ENCODE assay signal across 16 cellular contexts in genomic region chr2:165018207-165018606, GRCh38.
A peak's percentile ranks its signal among the peaks of the same experiment; 100 is the strongest.
DNase-seq lines count a peak whose midpoint lies in the region; ATAC-seq lines count a peak whose summit lies in the region.
"Had no signal": no experiment of that assay in that cellular context is flagged by ENCODE, and none has a peak within 500 bp of the region (broad histone marks: within the 10 kb centered on the region; RNA-seq: fewer than 3 reads in every experiment).

No MANE protein-coding gene starts in this region.

- H3K36me3 Mint-ChIP-seq in stimulated activated effector memory CD8-positive, alpha-beta T cell treated with anti-CD3 and anti-CD28 coated beads, Interleukin-12 subunit alpha, Interleukin-12 subunit beta, amount 100 ng/mL, for 72 hours = no peaks in the 10 kb centered on the region
- H3K36me3 Mint-ChIP-seq in activated T-helper 17 cell treated with anti-CD3 and anti-CD28 coated beads, Interleukin-2, amount 50 U/mL, for 72 hours (ENCODE audit: low read depth) = no peaks in the 10 kb centered on the region

- peak; percentile 18 for DNase-seq in LHCN-M2 (ENCODE audit: low read depth)
- DNase-seq in SK-N-DZ (ENCODE audit: low spot score) = peak; percentile 55
- DNase-seq in iris pigment epithelial cell (ENCODE audit: low read depth) = peak; percentile 5
- no peak for DNase-seq in stimulated activated CD4-positive, alpha-beta T cell treated with anti-CD3 and anti-CD28 coated beads, Interleukin-4, amount 100 ng/mL, for 4 hours
- no peak for DNase-seq in stimulated activated effector memory CD8-positive, alpha-beta T cell treated with anti-CD3 and anti-CD28 coated beads, Interleukin-12 subunit alpha, Interleukin-12 subunit beta, amount 100 ng/mL, for 72 hours (ENCODE audit: low spot score in 2 of 2)
- DNase-seq: activated CD4-positive, alpha-beta T cell treated with anti-CD3 and anti-CD28 coated beads, Interleukin-2, amount 50 U/mL, for 4 hours; activated effector memory CD4-positive, alpha-beta T cell treated with anti-CD3 and anti-CD28 coated beads, Interleukin-2, amount 50 U/mL, for 16 hours; DMS153; KG1; NCI-H2081 treated with DMSO at 0.1 percent for 48 hours; stimulated activated CD8-positive, alpha-beta memory T cell treated with anti-CD3 and anti-CD28 coated beads, Interleukin-4, amount 100 ng/mL, for 48 hours had no signal

- no peaks in the 10 kb centered on the region for H3K4me1 Mint-ChIP-seq in stimulated activated effector memory CD8-positive, alpha-beta T cell treated with anti-CD3 and anti-CD28 coated beads, Interleukin-12 subunit alpha, Interleukin-12 subunit beta, amount 100 ng/mL, for 72 hours
- H3K4me1 Mint-ChIP-seq in activated T-helper 17 cell treated with anti-CD3 and anti-CD28 coated beads, Interleukin-2, amount 50 U/mL, for 72 hours = no peaks in the 10 kb centered on the region

- H3K36me3 ChIP-seq in ACC112 (ENCODE audit: insufficient read depth, low read length) = no peaks in the 10 kb centered on the region

- peaks cover 14% of the 10 kb centered on the region for H3K27me3 Mint-ChIP-seq in activated T-helper 17 cell treated with anti-CD3 and anti-CD28 coated beads, Interleukin-2, amount 50 U/mL, for 72 hours

- no peak overlapping the region for H3K4me3 ChIP-seq in ACC112 (ENCODE audit: low read depth, low read length)
- H3K4me3 ChIP-seq: hepatocyte had no signal

- H3K9me3 Mint-ChIP-seq in stimulated activated effector memory CD8-positive, alpha-beta T cell treated with anti-CD3 and anti-CD28 coated beads, Interleukin-12 subunit alpha, Interleukin-12 subunit beta, amount 100 ng/mL, for 72 hours = peaks cover 5% of the 10 kb centered on the region
- H3K9me3 Mint-ChIP-seq in activated T-helper 17 cell treated with anti-CD3 and anti-CD28 coated beads, Interleukin-2, amount 50 U/mL, for 72 hours = no peaks in the 10 kb centered on the region
- H3K9me3 Mint-ChIP-seq: T-helper 2 cell treated with Interferon-gamma antibody and Interleukin-4, amounts not matched to agents 5 μg/mL and 100 μg/mL, for 36 hours had no signal

- H3K27ac ChIP-seq in ACC112 (ENCODE audit: low read depth, low read length) = no peak overlapping the region
- H3K27ac ChIP-seq: hepatocyte had no signal

- peak overlapping the region; percentile 10 for H2AFZ ChIP-seq in ACC112 (ENCODE audit: low read length, unreplicated experiment)
- H2AFZ ChIP-seq: hepatocyte had no signal

- no peak for ATAC-seq in GM18907 (IDR thresholded peaks at IDR 0.05; ENCODE audit: unreplicated experiment)
- no peak for ATAC-seq in stimulated activated effector memory CD8-positive, alpha-beta T cell treated with anti-CD3 and anti-CD28 coated beads, Interleukin-12 subunit alpha, Interleukin-12 subunit beta, amount 100 ng/mL, for 72 hours
- ATAC-seq in activated T-helper 17 cell treated with anti-CD3 and anti-CD28 coated beads, Interleukin-2, amount 50 U/mL, for 72 hours (replicated peaks) = no peak

- H3K4me3 Mint-ChIP-seq in stimulated activated effector memory CD8-positive, alpha-beta T cell treated with anti-CD3 and anti-CD28 coated beads, Interleukin-12 subunit alpha, Interleukin-12 subunit beta, amount 100 ng/mL, for 72 hours = no peak overlapping the region
- no peak overlapping the region for H3K4me3 Mint-ChIP-seq in activated T-helper 17 cell treated with anti-CD3 and anti-CD28 coated beads, Interleukin-2, amount 50 U/mL, for 72 hours
- H3K4me3 Mint-ChIP-seq: T-helper 2 cell treated with Interferon-gamma antibody and Interleukin-4, amounts not matched to agents 5 μg/mL and 100 μg/mL, for 36 hours had no signal

- peaks cover 8% of the 10 kb centered on the region for H3K4me1 ChIP-seq in ACC112 (ENCODE audit: control insufficient read depth, insufficient read depth, low read length, unreplicated experiment)

- no peaks in the 10 kb centered on the region for H3K79me2 ChIP-seq in ACC112 (ENCODE audit: control insufficient read depth, insufficient read depth, low read length, unreplicated experiment)
- H3K79me2 ChIP-seq: hepatocyte had no signal

- no peaks in the 10 kb centered on the region for H3K27me3 ChIP-seq in ACC112 (ENCODE audit: insufficient read depth, low read length)
- H3K27me3 ChIP-seq: hepatocyte had no signal

- H3K27ac Mint-ChIP-seq in stimulated activated effector memory CD8-positive, alpha-beta T cell treated with anti-CD3 and anti-CD28 coated beads, Interleukin-12 subunit alpha, Interleukin-12 subunit beta, amount 100 ng/mL, for 72 hours = no peak overlapping the region
- H3K27ac Mint-ChIP-seq in activated T-helper 17 cell treated with anti-CD3 and anti-CD28 coated beads, Interleukin-2, amount 50 U/mL, for 72 hours = no peak overlapping the region
- H3K27ac Mint-ChIP-seq: T-helper 2 cell treated with Interferon-gamma antibody and Interleukin-4, amounts not matched to agents 5 μg/mL and 100 μg/mL, for 36 hours had no signal

Comparison
In these comparisons a context has a peak if more than half of its experiments do, and no peak if none do; other contexts are left out.
1. DNase-seq: peak in LHCN-M2 (single experiment), SK-N-DZ (single experiment) and iris pigment epithelial cell (single experiment); none in stimulated activated CD4-positive, alpha-beta T cell treated with anti-CD3 and anti-CD28 coated beads, Interleukin-4, amount 100 ng/mL, for 4 hours (0 of 2) and stimulated activated effector memory CD8-positive, alpha-beta T cell treated with anti-CD3 and anti-CD28 coated beads, Interleukin-12 subunit alpha, Interleukin-12 subunit beta, amount 100 ng/mL, for 72 hours (0 of 2).